In the genomic region with DNA sequence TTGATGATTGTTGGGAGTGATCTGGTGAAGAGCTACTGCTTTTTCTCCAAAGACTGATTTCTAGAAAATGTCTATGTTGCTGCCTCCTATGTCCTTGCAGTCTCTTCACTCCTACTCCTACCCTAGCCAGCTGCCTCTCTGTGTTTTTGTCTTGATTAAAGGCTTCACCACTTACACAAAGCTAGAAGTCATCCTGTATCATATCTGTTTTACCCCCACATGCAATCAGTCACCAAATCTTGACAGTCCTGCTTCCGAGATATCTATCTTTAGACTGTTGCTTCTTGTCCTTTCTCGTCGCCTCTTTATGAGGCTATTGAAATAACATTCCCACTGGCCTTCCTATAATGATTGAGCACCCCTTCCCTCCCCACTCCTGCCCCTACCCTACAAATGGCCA, we compare ENCODE assay signal across 17 cellular contexts.
DNase-seq lines count a peak whose midpoint lies in the region; ATAC-seq lines count a peak whose summit lies in the region.
"Had no signal": no experiment of that assay in that cellular context is flagged by ENCODE, and none has a peak within 500 bp of the region (broad histone marks: within the 10 kb centered on the region; RNA-seq: fewer than 3 reads in every experiment).

No MANE protein-coding gene starts in this region.

- ATAC-seq in activated CD8-positive, alpha-beta memory T cell treated with anti-CD3 and anti-CD28 coated beads, Interleukin-2, amount 10 ng/mL, durations not matched to agents 7 days and 5 days = no peak
- ATAC-seq in memory B cell (ENCODE audit: low read depth) = no peak
- ATAC-seq in stimulated activated memory B cell treated with anti-CD40 and anti-IgM and Interleukin-4, amounts not matched to agents 10 μg/mL and 1 μg/mL and 100 μg/mL, for 72 hours = no peak
- ATAC-seq: HCT116 had no signal

- H3K27ac Mint-ChIP-seq in activated CD8-positive, alpha-beta memory T cell treated with anti-CD3 and anti-CD28 coated beads, Interleukin-2, amount 10 ng/mL, durations not matched to agents 7 days and 5 days = peak overlapping the region; percentile 41
- peak overlapping the region; percentile 17 for H3K27ac Mint-ChIP-seq in memory B cell
- H3K27ac Mint-ChIP-seq in stimulated activated memory B cell treated with anti-CD40 and anti-IgM and Interleukin-4, amounts not matched to agents 10 μg/mL and 1 μg/mL and 100 μg/mL, for 72 hours = peak overlapping the region; percentile 56
- no peak overlapping the region for H3K27ac Mint-ChIP-seq in activated naive CD4-positive, alpha-beta T cell treated with anti-CD3 and anti-CD28 coated beads, Interleukin-2, amount 10 ng/mL, durations not matched to agents 7 days and 5 days

- peaks cover 51% of the 10 kb centered on the region for H3K4me1 Mint-ChIP-seq in activated CD8-positive, alpha-beta memory T cell treated with anti-CD3 and anti-CD28 coated beads, Interleukin-2, amount 10 ng/mL, durations not matched to agents 7 days and 5 days
- peaks cover 36% of the 10 kb centered on the region for H3K4me1 Mint-ChIP-seq in memory B cell
- peaks cover 46% of the 10 kb centered on the region for H3K4me1 Mint-ChIP-seq in stimulated activated memory B cell treated with anti-CD40 and anti-IgM and Interleukin-4, amounts not matched to agents 10 μg/mL and 1 μg/mL and 100 μg/mL, for 72 hours
- peaks cover 23% of the 10 kb centered on the region for H3K4me1 Mint-ChIP-seq in activated naive CD4-positive, alpha-beta T cell treated with anti-CD3 and anti-CD28 coated beads, Interleukin-2, amount 10 ng/mL, durations not matched to agents 7 days and 5 days

- peaks cover 24% of the 10 kb centered on the region for H3K36me3 Mint-ChIP-seq in activated CD8-positive, alpha-beta memory T cell treated with anti-CD3 and anti-CD28 coated beads, Interleukin-2, amount 10 ng/mL, durations not matched to agents 7 days and 5 days
- H3K36me3 Mint-ChIP-seq in memory B cell = no peaks in the 10 kb centered on the region
- no peaks in the 10 kb centered on the region for H3K36me3 Mint-ChIP-seq in stimulated activated memory B cell treated with anti-CD40 and anti-IgM and Interleukin-4, amounts not matched to agents 10 μg/mL and 1 μg/mL and 100 μg/mL, for 72 hours
- H3K36me3 Mint-ChIP-seq in activated naive CD4-positive, alpha-beta T cell treated with anti-CD3 and anti-CD28 coated beads, Interleukin-2, amount 10 ng/mL, durations not matched to agents 7 days and 5 days = peaks cover 14% of the 10 kb centered on the region

- no peak overlapping the region for H3K4me3 Mint-ChIP-seq in activated CD8-positive, alpha-beta memory T cell treated with anti-CD3 and anti-CD28 coated beads, Interleukin-2, amount 10 ng/mL, durations not matched to agents 7 days and 5 days
- H3K4me3 Mint-ChIP-seq in memory B cell = no peak overlapping the region
- H3K4me3 Mint-ChIP-seq in stimulated activated memory B cell treated with anti-CD40 and anti-IgM and Interleukin-4, amounts not matched to agents 10 μg/mL and 1 μg/mL and 100 μg/mL, for 72 hours = no peak overlapping the region
- H3K4me3 Mint-ChIP-seq in activated naive CD4-positive, alpha-beta T cell treated with anti-CD3 and anti-CD28 coated beads, Interleukin-2, amount 10 ng/mL, durations not matched to agents 7 days and 5 days = no peak overlapping the region

- CTCF ChIA-PET in activated CD8-positive, alpha-beta memory T cell treated with anti-CD3 and anti-CD28 coated beads, Interleukin-2, amount 10 ng/mL, durations not matched to agents 7 days and 5 days (lab: Charles Lee) = no interaction called here
- CTCF ChIA-PET in activated naive CD4-positive, alpha-beta T cell treated with anti-CD3 and anti-CD28 coated beads, Interleukin-2, amount 10 ng/mL, durations not matched to agents 7 days and 5 days (lab: Charles Lee) = no interaction called here

- H3K9me3 Mint-ChIP-seq in activated CD8-positive, alpha-beta memory T cell treated with anti-CD3 and anti-CD28 coated beads, Interleukin-2, amount 10 ng/mL, durations not matched to agents 7 days and 5 days (ENCODE audit: low read depth) = no peaks in the 10 kb centered on the region
- H3K9me3 Mint-ChIP-seq in memory B cell = no peaks in the 10 kb centered on the region
- no peaks in the 10 kb centered on the region for H3K9me3 Mint-ChIP-seq in stimulated activated memory B cell treated with anti-CD40 and anti-IgM and Interleukin-4, amounts not matched to agents 10 μg/mL and 1 μg/mL and 100 μg/mL, for 72 hours
- H3K9me3 Mint-ChIP-seq in activated naive CD4-positive, alpha-beta T cell treated with anti-CD3 and anti-CD28 coated beads, Interleukin-2, amount 10 ng/mL, durations not matched to agents 7 days and 5 days = peaks cover 5% of the 10 kb centered on the region

- DNase-seq in activated CD8-positive, alpha-beta memory T cell treated with anti-CD3 and anti-CD28 coated beads, Interleukin-2, amount 10 ng/mL, durations not matched to agents 7 days and 5 days = no peak
- DNase-seq in activated CD8-positive, alpha-beta memory T cell treated with anti-CD3 and anti-CD28 coated beads, Interleukin-2, amount 50 U/mL, for 4 hours = no peak
- DNase-seq in SK-N-DZ (ENCODE audit: low spot score) (peak; percentile 24), memory B cell (ENCODE audit: low spot score in 2 of 2) (no peak), NCI-H187 treated with DMSO at 0.1 percent for 48 hours (lab: John Stamatoyannopoulos, UW) (no peak), SW480 (ENCODE audit: low spot score) (no peak)
- no peak for DNase-seq in activated naive CD4-positive, alpha-beta T cell treated with anti-CD3 and anti-CD28 coated beads, Interleukin-2, amount 10 ng/mL, durations not matched to agents 7 days and 5 days
- DNase-seq: activated CD8-positive, alpha-beta memory T cell treated with anti-CD3 and anti-CD28 coated beads for 24 hours; activated gamma-delta T cell treated with Interleukin-2 at 50 U/mL for 16 hours; DMS53; hippocampal formation; kidney glomerular epithelial cell; NCI-H1694 treated with DMSO at 0.1 percent for 48 hours; stimulated activated CD4-positive, alpha-beta T cell treated with anti-CD3 and anti-CD28 coated beads, Interleukin-12 subunit alpha, Interleukin-12 subunit beta, amount 100 ng/mL, for 4 hours; stimulated activated naive CD4-positive, alpha-beta T cell treated with Interleukin-2 at 50 U/mL for 16 hours had no signal

- H3K27me3 Mint-ChIP-seq in activated CD8-positive, alpha-beta memory T cell treated with anti-CD3 and anti-CD28 coated beads, Interleukin-2, amount 10 ng/mL, durations not matched to agents 7 days and 5 days = no peaks in the 10 kb centered on the region
- H3K27me3 Mint-ChIP-seq in memory B cell = no peaks in the 10 kb centered on the region
- no peaks in the 10 kb centered on the region for H3K27me3 Mint-ChIP-seq in stimulated activated memory B cell treated with anti-CD40 and anti-IgM and Interleukin-4, amounts not matched to agents 10 μg/mL and 1 μg/mL and 100 μg/mL, for 72 hours
- no peaks in the 10 kb centered on the region for H3K27me3 Mint-ChIP-seq in activated naive CD4-positive, alpha-beta T cell treated with anti-CD3 and anti-CD28 coated beads, Interleukin-2, amount 10 ng/mL, durations not matched to agents 7 days and 5 days
